Comparison of ENCODE assay signal across 9 cellular contexts in the genomic region with DNA sequence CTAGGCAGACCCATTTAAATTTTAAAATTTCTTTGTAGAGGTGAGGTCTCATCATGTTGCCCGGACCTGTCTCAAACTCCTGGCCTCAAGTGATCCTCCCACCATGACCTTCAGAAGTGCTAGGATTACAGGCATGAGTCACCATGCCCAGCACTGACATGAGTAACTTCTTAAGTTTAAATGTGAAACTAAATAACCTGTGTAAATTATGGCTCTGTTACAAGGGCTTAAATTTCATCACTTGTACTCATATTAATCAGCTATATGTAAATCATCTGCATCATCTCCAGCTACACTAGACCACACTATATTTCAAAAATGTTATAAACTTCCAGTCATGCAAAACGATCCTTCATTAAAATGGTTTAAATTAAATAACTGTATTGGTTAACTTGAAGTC. TPM values are rescaled to one million over a fixed set of nuclear protein-coding genes. Genes with fewer than 3 reads are reported as not detected.
A peak's percentile ranks its signal among the peaks of the same experiment; 100 is the strongest.
DNase-seq lines count a peak whose midpoint lies in the region; ATAC-seq and TF ChIP-seq lines count a peak whose summit lies in the region.
"Had no signal": no experiment of that assay in that cellular context is flagged by ENCODE, and none has a peak within 500 bp of the region (broad histone marks: within the 10 kb centered on the region; RNA-seq: fewer than 3 reads in every experiment).

No MANE protein-coding gene starts in this region.

- no peaks in the 10 kb centered on the region for H3K9me3 ChIP-seq in thyroid gland

- no peaks in the 10 kb centered on the region for H3K79me2 ChIP-seq in ACC112 (ENCODE audit: control insufficient read depth, insufficient read depth, low read length, unreplicated experiment)

- H3K36me3 ChIP-seq in ACC112 (ENCODE audit: insufficient read depth, low read length), result peaks cover 8% of the 10 kb centered on the region
- peaks cover 0 to 12% of the 10 kb centered on the region in 2 donors for H3K36me3 ChIP-seq in thyroid gland

- peaks cover 9% of the 10 kb centered on the region for H3K36me3 Mint-ChIP-seq in chondrocyte (ENCODE audit: low read depth)

- ATAC-seq in GM21423 (IDR thresholded peaks at IDR 0.05; ENCODE audit: unreplicated experiment), result peak; percentile 49

- H3K4me3 ChIP-seq in ACC112 (ENCODE audit: low read depth, low read length) (no peak overlapping the region), thyroid gland (replicated peaks in 1 of 3) (no peak overlapping the region)

- intact Hi-C loops in thyroid gland (cut with DNase I), result no loop called here

- H3K4me1 ChIP-seq in ACC112 (ENCODE audit: control insufficient read depth, insufficient read depth, low read length, unreplicated experiment), result peaks cover 9% of the 10 kb centered on the region
- no peaks in the 10 kb centered on the region for H3K4me1 ChIP-seq in thyroid gland

- TF ChIP-seq CTCF in chondrocyte (IDR thresholded peaks at IDR 0.05), result no peak
- TF ChIP-seq CTCF in thyroid gland (IDR thresholded peaks at IDR 0.05), result no peak

- H2AFZ ChIP-seq in ACC112 (ENCODE audit: low read length, unreplicated experiment), result no peak overlapping the region

- DNase-seq in NOMO-1 (lab: John Stamatoyannopoulos, UW; ENCODE audit: unreplicated experiment in 2 of 2), result peak; percentile 13 to 60
- no peak for DNase-seq in chondrocyte (ENCODE audit: low spot score)
- DNase-seq in stimulated activated CD4-positive, alpha-beta T cell treated with anti-CD3 and anti-CD28 coated beads, Interleukin-4, amount 100 ng/mL, for 48 hours (ENCODE audit: low read depth in 2 of 2), result peak; percentile 19 to 44
- DNase-seq in thyroid gland, result no peak
- DNase-seq in middle frontal gyrus (ENCODE audit: extremely low spot score, low spot score), result no peak
- DNase-seq in T-helper 9 cell, result no peak

- no peaks in the 10 kb centered on the region for H3K27me3 Mint-ChIP-seq in chondrocyte (ENCODE audit: low read depth)

- H3K4me3 Mint-ChIP-seq in chondrocyte (ENCODE audit: unreplicated experiment), result no peak overlapping the region
- H3K4me3 Mint-ChIP-seq: brain had no signal

- H3K9me3 Mint-ChIP-seq in chondrocyte (ENCODE audit: low read depth), result peaks cover 2% of the 10 kb centered on the region
- H3K9me3 Mint-ChIP-seq: brain had no signal

- WGBS in thyroid gland, 2 donors, result 84 to 91% methylated on average over 2 of the region's 2 CpGs

- no peak for TF ChIP-seq POLR2A in thyroid gland (IDR thresholded peaks at IDR 0.05)

- H3K4me1 Mint-ChIP-seq in chondrocyte (ENCODE audit: low read depth), result peaks cover 7% of the 10 kb centered on the region

- H3K27me3 ChIP-seq in ACC112 (ENCODE audit: insufficient read depth, low read length) (no peaks in the 10 kb centered on the region), thyroid gland (no peaks in the 10 kb centered on the region)

- 0 out of 2 replicates have a peak overlapping the region, but pooled peaks have one; percentile 10 for H3K27ac ChIP-seq in ACC112 (ENCODE audit: low read depth, low read length)
- H3K27ac ChIP-seq in thyroid gland, result no peak overlapping the region

- H3K27ac Mint-ChIP-seq in chondrocyte (ENCODE audit: unreplicated experiment), result peak overlapping the region; percentile 22

RNA-seq across cellular contexts. Expression of a gene that starts 56.1 kb away (rescaled TPM):
- total RNA-seq in chondrocyte, result 50.6 to 55.3 TPM (median 54.9 TPM) in 3 replicates
- total RNA-seq in thyroid gland, result 10 to 100 TPM; 40.3 to 72.1 (median 53.7) TPM

Comparison
In these comparisons a context has a peak if more than half of its experiments do, and no peak if none do; other contexts are left out.
1. DNase-seq: peak in NOMO-1 (2 of 2) and stimulated activated CD4-positive, alpha-beta T cell treated with anti-CD3 and anti-CD28 coated beads, Interleukin-4, amount 100 ng/mL, for 48 hours (2 of 2); none in chondrocyte (single experiment), thyroid gland (0 of 2), middle frontal gyrus (single experiment) and T-helper 9 cell (single experiment).